ENCODE assay signal across 20 cellular contexts in genomic region chr10:67767245-67767644, GRCh38.
"Had no signal": no experiment of that assay in that cellular context is flagged by ENCODE, and none has a peak within 500 bp of the region (broad histone marks: within the 10 kb centered on the region; RNA-seq: fewer than 3 reads in every experiment).

No MANE protein-coding gene starts in this region.

- H3K27ac Mint-ChIP-seq: activated CD4-positive, alpha-beta T cell treated with anti-CD3 and anti-CD28 coated beads, Interleukin-2, amount 10 ng/mL, durations not matched to agents 7 days and 5 days; activated CD8-positive, alpha-beta T cell treated with anti-CD3 and anti-CD28 coated beads for 36 hours; activated naive CD4-positive, alpha-beta T cell treated with anti-CD3 and anti-CD28 coated beads, Interleukin-2, amount 10 ng/mL, durations not matched to agents 7 days and 5 days; endodermal cell had no signal

- H3K4me1 ChIP-seq: prostate gland had no signal

- ATAC-seq: activated CD8-positive, alpha-beta memory T cell treated with anti-CD3 and anti-CD28 coated beads, Interleukin-2, amount 10 ng/mL, durations not matched to agents 7 days and 5 days; activated CD8-positive, alpha-beta T cell treated with anti-CD3 and anti-CD28 coated beads for 36 hours; gastroesophageal sphincter; naive thymus-derived CD4-positive, alpha-beta T cell; stimulated activated naive CD8-positive, alpha-beta T cell treated with anti-CD3 and anti-CD28 coated beads, Interleukin-15, Interleukin-2, amounts not matched to agents 100 U/mL and 50 U/mL, for 24 hours had no signal

- H3K4me3 ChIP-seq: esophagus squamous epithelium, gastroesophageal sphincter, left ventricle myocardium inferior, ovary, prostate gland had no signal

- H3K27ac ChIP-seq: esophagus squamous epithelium, gastroesophageal sphincter, left ventricle myocardium inferior, ovary, prostate gland had no signal

- H3K9me3 ChIP-seq: esophagus squamous epithelium, gastroesophageal sphincter, left ventricle myocardium inferior, ovary, prostate gland had no signal

- H3K4me3 Mint-ChIP-seq: activated CD4-positive, alpha-beta T cell treated with anti-CD3 and anti-CD28 coated beads, Interleukin-2, amount 10 ng/mL, durations not matched to agents 7 days and 5 days; activated CD8-positive, alpha-beta memory T cell treated with anti-CD3 and anti-CD28 coated beads, Interleukin-2, amount 10 ng/mL, durations not matched to agents 7 days and 5 days; activated CD8-positive, alpha-beta T cell treated with anti-CD3 and anti-CD28 coated beads for 36 hours; activated naive CD4-positive, alpha-beta T cell treated with anti-CD3 and anti-CD28 coated beads, Interleukin-2, amount 10 ng/mL, durations not matched to agents 7 days and 5 days; endodermal cell had no signal

- H3K36me3 ChIP-seq: esophagus squamous epithelium, gastroesophageal sphincter, left ventricle myocardium inferior, ovary, prostate gland had no signal

- H3K9me3 Mint-ChIP-seq: activated CD4-positive, alpha-beta T cell treated with anti-CD3 and anti-CD28 coated beads, Interleukin-2, amount 10 ng/mL, durations not matched to agents 7 days and 5 days; activated CD8-positive, alpha-beta T cell treated with anti-CD3 and anti-CD28 coated beads for 36 hours; activated naive CD4-positive, alpha-beta T cell treated with anti-CD3 and anti-CD28 coated beads, Interleukin-2, amount 10 ng/mL, durations not matched to agents 7 days and 5 days; endodermal cell had no signal

- H3K4me1 Mint-ChIP-seq: endodermal cell had no signal

- H3K27me3 ChIP-seq: esophagus squamous epithelium, gastroesophageal sphincter, ovary had no signal

- DNase-seq: activated CD4-positive, alpha-beta T cell treated with anti-CD3 and anti-CD28 coated beads, Interleukin-2, amount 10 ng/mL, durations not matched to agents 7 days and 5 days; activated CD4-positive, CD25-positive, alpha-beta regulatory T cell treated with anti-CD3 and anti-CD28 coated beads, Interleukin-2, amount 50 U/mL, for 72 hours; activated CD8-positive, alpha-beta memory T cell treated with anti-CD3 and anti-CD28 coated beads, Interleukin-2, amount 10 ng/mL, durations not matched to agents 7 days and 5 days; activated CD8-positive, alpha-beta T cell treated with anti-CD3 and anti-CD28 coated beads for 36 hours; activated effector memory CD4-positive, alpha-beta T cell treated with anti-CD3 and anti-CD28 coated beads, Interleukin-2, amount 50 U/mL, for 16 hours; activated naive CD4-positive, alpha-beta T cell treated with anti-CD3 and anti-CD28 coated beads, Interleukin-2, amount 10 ng/mL, durations not matched to agents 7 days and 5 days; activated T-cell treated with anti-CD3 and anti-CD28 coated beads for 4 hours; amygdala; cortex of kidney; endodermal cell; esophagus squamous epithelium; hypothalamus; left ventricle myocardium inferior; naive thymus-derived CD4-positive, alpha-beta T cell; ovary; stimulated activated CD4-positive, alpha-beta T cell treated with anti-CD3 and anti-CD28 coated beads, Interleukin-4, amount 100 ng/mL, for 24 hours; stimulated activated naive CD8-positive, alpha-beta T cell treated with anti-CD3 and anti-CD28 coated beads, Interleukin-15, Interleukin-2, amounts not matched to agents 100 U/mL and 50 U/mL, for 24 hours; T1000 had no signal
